ENCODE assay signal across 8 cellular contexts in genomic region chr11:59058120-59058917, GRCh38. TPM values are rescaled to one million over a fixed set of nuclear protein-coding genes. Genes with fewer than 3 reads are reported as not detected.
DNase-seq lines count a peak whose midpoint lies in the region; FAIRE-seq and TF ChIP-seq lines count a peak whose summit lies in the region.
"Not testable (repeated sequence)": the region's sequence is repeated elsewhere in the genome, so short reads cannot be mapped to it uniquely, and the experiment has no call there.

No MANE protein-coding gene starts in this region.

- H3K79me2 ChIP-seq in H1 (ENCODE audit: control insufficient read depth in 1 of 2, insufficient read depth in 2 of 2, low read length in 2 of 2): not testable (repeated sequence)

- H4K91ac ChIP-seq in H1 (replicated peaks; ENCODE audit: insufficient read length, low read length); mesenchymal stem cell (ENCODE audit: low read length): not testable (repeated sequence)

- H3K56ac ChIP-seq in H1 (replicated peaks; ENCODE audit: insufficient read length, low read depth, low read length): not testable (repeated sequence)

- TF ChIP-seq CTCF in GM20000 (IDR thresholded peaks at IDR 0.05; ENCODE audit: extremely low read depth, missing control alignments) (peak; percentile 91), HL-60 (IDR thresholded peaks at IDR 0.05; ENCODE audit: insufficient read depth, low read length) (peak; percentile 90), H1 (IDR thresholded peaks at IDR 0.05; ENCODE audit: control extremely low read depth in 1 of 3, insufficient read depth in 1 of 3, low read depth in 1 of 3, low read length in 3 of 3) (peak; percentile 90 to 91 (median 90))

- H3K23ac ChIP-seq in H1 (ENCODE audit: insufficient read length); mesenchymal stem cell (ENCODE audit: low read length in 2 of 2): not testable (repeated sequence)

- H2AK5ac ChIP-seq in H1 (ENCODE audit: low read depth, low read length); mesenchymal stem cell (ENCODE audit: low read length, severe bottlenecking): not testable (repeated sequence)

- POLR2A ChIA-PET in H1 (lab: Charles Lee; ENCODE audit: partially characterized antibody): interaction anchor here (1.0 kb wide), 1 partner anchor 95 kb away, joined by 3 read pairs; no protein-coding TSS in a partner anchor

- not testable (repeated sequence) for H3K27ac ChIP-seq in HL-60 (replicated peaks); H1 (ENCODE audit: low read depth, low read length); mesenchymal stem cell (ENCODE audit: low read length, poor library complexity, severe bottlenecking)

- not testable (repeated sequence) for H3K14ac ChIP-seq in H1 (ENCODE audit: insufficient read length); mesenchymal stem cell (ENCODE audit: low read length in 2 of 2)

- not testable (repeated sequence) for H4K20me1 ChIP-seq in H1 (replicated peaks in 1 of 2; ENCODE audit: control insufficient read depth in 1 of 2, insufficient read depth in 2 of 2, low read length in 2 of 2)

- peak overlapping the region; percentile 38 for H3K4me3 ChIP-seq in HL-60 (replicated peaks; ENCODE audit: insufficient read depth, low read length)
- H3K4me3 ChIP-seq in H1 (ENCODE audit: extremely low read depth in 1 of 4, insufficient read depth in 2 of 4, low read depth in 3 of 4, low read length in 4 of 4): peak overlapping the region; percentile 33 to 62 (median 39); a peak in 7 of 8 replicates
- peak overlapping the region in 1 of 2 experiments; percentile 74 for H3K4me3 ChIP-seq in mesenchymal stem cell (ENCODE audit: insufficient read depth in 1 of 2, low read depth in 1 of 2, low read length in 2 of 2)

- not testable (repeated sequence) for H2BK20ac ChIP-seq in H1 (ENCODE audit: low read length)

- not testable (repeated sequence) for H3K4ac ChIP-seq in H1 (replicated peaks; ENCODE audit: insufficient read length, low read depth, low read length); mesenchymal stem cell (ENCODE audit: low read depth in 1 of 2, low read length in 2 of 2)

- H3K79me1 ChIP-seq in H1 (ENCODE audit: low read depth, low read length); mesenchymal stem cell (replicated peaks; ENCODE audit: low read length, poor library complexity, severe bottlenecking): not testable (repeated sequence)

- H2BK12ac ChIP-seq in H1 (ENCODE audit: low read depth, low read length); mesenchymal stem cell (ENCODE audit: low read length in 2 of 2): not testable (repeated sequence)

- H3K4me2 ChIP-seq in H1 (ENCODE audit: insufficient read depth in 1 of 2, low read depth in 2 of 2, low read length in 2 of 2) (peak overlapping the region; percentile 15 to 70; a peak in 3 of 4 replicates), mesenchymal stem cell (ENCODE audit: low read length, poor library complexity, severe bottlenecking) (peak overlapping the region; percentile 66)

- not testable (repeated sequence) for H3K4me1 ChIP-seq in H1 (replicated peaks in 1 of 4; ENCODE audit: control insufficient read depth in 3 of 4, insufficient read depth in 4 of 4, low read length in 3 of 4); mesenchymal stem cell (ENCODE audit: control insufficient read depth, insufficient read depth, low read depth, low read length)

- H2BK120ac ChIP-seq in H1 (replicated peaks; ENCODE audit: low read depth, low read length); mesenchymal stem cell (ENCODE audit: low read depth, low read length): not testable (repeated sequence)

- H2AFZ ChIP-seq in H1 (ENCODE audit: low read length): 0 out of 2 replicates have a peak overlapping the region, but pooled peaks have one; percentile 51
- not testable (repeated sequence) for H2AFZ ChIP-seq in mesenchymal stem cell (ENCODE audit: low read depth, low read length)

- TF ChIP-seq EP300 in H1 (IDR thresholded peaks at IDR 0.05; ENCODE audit: borderline replicate concordance in 1 of 2, low read depth in 2 of 2, low read length in 2 of 2): not testable (repeated sequence)

- TF ChIP-seq POLR2A in H1 (IDR thresholded peaks at IDR 0.05; ENCODE audit: control extremely low read depth in 1 of 2, low read depth in 2 of 2, low read length in 2 of 2): not testable (repeated sequence)

- H3K9ac ChIP-seq in H1 (replicated peaks in 1 of 4; ENCODE audit: extremely low read depth in 1 of 4, low read depth in 3 of 4, low read length in 3 of 4): not testable (repeated sequence)
- H3K9ac ChIP-seq in mesenchymal stem cell (ENCODE audit: low read length): peak overlapping the region; percentile 36

- H3K18ac ChIP-seq in H1 (ENCODE audit: extremely low read depth, low read length); mesenchymal stem cell (ENCODE audit: low read depth in 1 of 2, low read length in 2 of 2): not testable (repeated sequence)

- H3K23me2 ChIP-seq in H1 (ENCODE audit: low read depth, low read length): not testable (repeated sequence)

- peak; percentile 91 to 94 for TF ChIP-seq RAD21 in H1 (IDR thresholded peaks at IDR 0.05 in 1 of 2, conservative IDR thresholded peaks at IDR 0.05 in 1 of 2; ENCODE audit: low read depth in 2 of 2, low read length in 2 of 2)

- H4K8ac ChIP-seq in H1 (ENCODE audit: extremely low read depth, insufficient read depth, low read length); mesenchymal stem cell (ENCODE audit: low read length): not testable (repeated sequence)

- FAIRE-seq in H1 (lab: Jason Lieb, UNC): peak; percentile 97

- CTCF ChIA-PET in H1 (lab: Charles Lee; ENCODE audit: partially characterized antibody): interaction anchor here (0.6 to 2.3 kb wide), 51 partner anchors 9 to 424 kb away, joined by 3 to 20 read pairs (median 4); partner anchors contain the start of genes FAM111A, FAM111B and GLYATL1

- not testable (repeated sequence) for H3K27me3 ChIP-seq in HL-60 (ENCODE audit: insufficient read depth, poor library complexity, severe bottlenecking); H1 (replicated peaks in 1 of 4; ENCODE audit: control insufficient read depth in 3 of 4, extremely low read depth in 1 of 4, insufficient read depth in 3 of 4, low read length in 3 of 4)
- peaks cover 3 to 45% of the 10 kb centered on the region in 2 experiments for H3K27me3 ChIP-seq in mesenchymal stem cell (ENCODE audit: control insufficient read depth in 1 of 2, insufficient read depth in 1 of 2, low read length in 2 of 2)

- not testable (repeated sequence) for H3K9me3 ChIP-seq in H1 (ENCODE audit: insufficient read depth in 2 of 2, low read depth in 1 of 2, low read length in 1 of 2); mesenchymal stem cell (ENCODE audit: control insufficient read depth, low read length)

- H3K36me3 ChIP-seq in H1 (ENCODE audit: control insufficient read depth in 2 of 4, insufficient read depth in 4 of 4, low read length in 3 of 4); mesenchymal stem cell (ENCODE audit: control insufficient read depth in 1 of 2, insufficient read depth in 2 of 2, low read depth in 1 of 2, low read length in 2 of 2): not testable (repeated sequence)

- not testable (repeated sequence) for H4K5ac ChIP-seq in H1 (ENCODE audit: insufficient read length, low read depth, low read length)

- WGBS in H1 (ENCODE audit: extremely low coverage in 1 of 2, insufficient coverage in 1 of 2, insufficient read length in 1 of 2, insufficient replicate concordance in 2 of 2, low coverage in 1 of 2, low lambda C conversion rate in 2 of 2, missing lambda C conversion rate in 1 of 2), 2 experiments: 3% methylated on average over 25 of the region's 25 CpGs; no CpG with 5 or more reads in 1 of the 2 experiments
- WGBS in mesenchymal stem cell: 4% methylated on average over 16 of the region's 25 CpGs

- peak; percentile 77 for DNase-seq in COLO668 (lab: John Stamatoyannopoulos, UW; ENCODE audit: unreplicated experiment)
- DNase-seq in GM20000 (ENCODE audit: low spot score): peak; percentile 92
- DNase-seq in HL-60 (ENCODE audit: low read depth in 1 of 2, low spot score in 1 of 2): peak; percentile 67 to 83
- DNase-seq in NCI-H82 treated with DMSO at 0.1 percent for 48 hours (lab: John Stamatoyannopoulos, UW; ENCODE audit: unreplicated experiment): peak; percentile 35
- DNase-seq in activated CD8-positive, alpha-beta memory T cell treated with anti-CD3 and anti-CD28 coated beads for 24 hours: peak; percentile 93
- DNase-seq in H1 (ENCODE audit: low read depth in 1 of 2, low spot score in 2 of 2): peak; percentile 88 to 100
- peak; percentile 90 for DNase-seq in mesenchymal stem cell
- DNase-seq in stimulated activated CD4-positive, alpha-beta T cell treated with anti-CD3 and anti-CD28 coated beads, TNF-alpha, amount 100 ng/mL, for 48 hours (ENCODE audit: low read depth in 3 of 3): peak; percentile 69 to 83 (median 80)

- not testable (repeated sequence) for H2BK15ac ChIP-seq in H1 (ENCODE audit: low read length); mesenchymal stem cell (ENCODE audit: low read depth, poor library complexity, severe bottlenecking)

- not testable (repeated sequence) for H2BK5ac ChIP-seq in H1 (ENCODE audit: low read depth, low read length); mesenchymal stem cell (ENCODE audit: low read depth, low read length, poor library complexity, severe bottlenecking)

RNA-seq across cellular contexts. Expression of gene GLYATL1B, which starts 27.8 kb away (rescaled TPM):
- total RNA-seq in H1 (2021; fragmentation: NEBNext Ultra II Directional; extraction: Animal tissue kit (Norgen Biotek cat#: 25700)): not detected in 2 replicates
- polyA plus RNA-seq in H1 (2011; rRNA removed): 0.08 TPM in 1 of 2 replicates, not detected in the other
- polyA plus RNA-seq in H1 (2011; cell fraction: cytosol; rRNA removed): not detected
- polyA plus RNA-seq in H1 (2011; cell fraction: nucleus; rRNA removed): not detected
- polyA plus RNA-seq in H1 (2012, experiment 1 of 2): 0.21 to 0.41 TPM in 2 of 4 replicates, not detected in the others
- not detected for polyA plus RNA-seq in H1 (2012, experiment 2 of 2)
- polyA plus RNA-seq in H1 (2013, experiment 1 of 2): not detected
- not detected for polyA plus RNA-seq in H1 (2013, experiment 2 of 2)
- polyA minus RNA-seq in H1 (2011; rRNA and poly(A)+ RNA removed): not detected in 2 replicates
- not detected for polyA minus RNA-seq in H1 (2011; cell fraction: cytosol; rRNA and poly(A)+ RNA removed)
- polyA minus RNA-seq in H1 (2011; cell fraction: nucleus; rRNA and poly(A)+ RNA removed): not detected
- polyA plus RNA-seq in mesenchymal stem cell (2013, experiment 1 of 2): not detected
- not detected for polyA plus RNA-seq in mesenchymal stem cell (2013, experiment 2 of 2)

RNA-seq across cellular contexts. Expression of gene FAM111B, which starts 48.7 kb away (rescaled TPM):
- total RNA-seq in H1 (2021; fragmentation: NEBNext Ultra II Directional; extraction: Animal tissue kit (Norgen Biotek cat#: 25700)): 38.1 and 40.0 TPM in 2 replicates
- 2.4 and 4.8 TPM in 2 replicates for polyA plus RNA-seq in H1 (2011; rRNA removed)
- 7.5 TPM for polyA plus RNA-seq in H1 (2011; cell fraction: cytosol; rRNA removed)
- polyA plus RNA-seq in H1 (2011; cell fraction: nucleus; rRNA removed): 5.0 TPM
- polyA plus RNA-seq in H1 (2012, experiment 1 of 2): 11.0 to 24.2 TPM (median 15.3 TPM) in 4 replicates
- 0.72 TPM for polyA plus RNA-seq in H1 (2012, experiment 2 of 2)
- polyA plus RNA-seq in H1 (2013, experiment 1 of 2): 23.2 TPM
- polyA plus RNA-seq in H1 (2013, experiment 2 of 2): 21.3 TPM
- 23.6 and 43.3 TPM in 2 replicates for polyA minus RNA-seq in H1 (2011; rRNA and poly(A)+ RNA removed)
- 9.8 TPM for polyA minus RNA-seq in H1 (2011; cell fraction: cytosol; rRNA and poly(A)+ RNA removed)
- polyA minus RNA-seq in H1 (2011; cell fraction: nucleus; rRNA and poly(A)+ RNA removed): 69.0 TPM
- polyA plus RNA-seq in mesenchymal stem cell (2013, experiment 1 of 2): 2.8 TPM
- 2.7 TPM for polyA plus RNA-seq in mesenchymal stem cell (2013, experiment 2 of 2)

Comparison
In these comparisons a context has a peak if more than half of its experiments do, and no peak if none do; other contexts are left out.
1. DNase-seq: peak in every context shown above with its lines; median percentile 94 in H1; 93 in activated CD8-positive, alpha-beta memory T cell treated with anti-CD3 and anti-CD28 coated beads for 24 hours; 92 in GM20000; 90 in mesenchymal stem cell; 80 in stimulated activated CD4-positive, alpha-beta T cell treated with anti-CD3 and anti-CD28 coated beads, TNF-alpha, amount 100 ng/mL, for 48 hours; 77 in COLO668; 75 in HL-60; 35 in NCI-H82 treated with DMSO at 0.1 percent for 48 hours.